In genomic region chr21:42781150-42781980, GRCh38 we compare ENCODE assay signal across 1 cellular context.
A peak's percentile ranks its signal among the peaks of the same experiment; 100 is the strongest.
TF ChIP-seq lines count a peak whose summit lies in the region.

No MANE protein-coding gene starts in this region.

TF ChIP-seq in HepG2, 621 proteins besides CTCF, POLR2A, EP300 and RAD21 (continued from another document and continues in another):
- TF ChIP-seq CSRNP1 (CRISPR knock-in tag; IDR thresholded peaks at IDR 0.05): 0 out of 2 replicates have a peak, but pooled peaks have one; percentile 44
- TF ChIP-seq ZNF138 (CRISPR knock-in tag; IDR thresholded peaks at IDR 0.05; ENCODE audit: low read depth): no peak
- 0 out of 2 replicates have a peak, but pooled peaks have one; percentile 26 for TF ChIP-seq HDAC2 (CRISPR knock-in tag; IDR thresholded peaks at IDR 0.05)
- TF ChIP-seq BRD4 (CRISPR knock-in tag; IDR thresholded peaks at IDR 0.05): no peak
- 0 out of 2 replicates have a peak, but pooled peaks have one; percentile 16 for TF ChIP-seq ZNF607 (CRISPR knock-in tag; IDR thresholded peaks at IDR 0.05; ENCODE audit: borderline replicate concordance)
- no peak for TF ChIP-seq HINFP (CRISPR knock-in tag; IDR thresholded peaks at IDR 0.05; ENCODE audit: low read depth)
- peak; percentile 43; the same call in 1 of the 2 replicates for TF ChIP-seq NFKB2 (CRISPR knock-in tag; IDR thresholded peaks at IDR 0.05; ENCODE audit: borderline replicate concordance)
- TF ChIP-seq, protein P1, sequence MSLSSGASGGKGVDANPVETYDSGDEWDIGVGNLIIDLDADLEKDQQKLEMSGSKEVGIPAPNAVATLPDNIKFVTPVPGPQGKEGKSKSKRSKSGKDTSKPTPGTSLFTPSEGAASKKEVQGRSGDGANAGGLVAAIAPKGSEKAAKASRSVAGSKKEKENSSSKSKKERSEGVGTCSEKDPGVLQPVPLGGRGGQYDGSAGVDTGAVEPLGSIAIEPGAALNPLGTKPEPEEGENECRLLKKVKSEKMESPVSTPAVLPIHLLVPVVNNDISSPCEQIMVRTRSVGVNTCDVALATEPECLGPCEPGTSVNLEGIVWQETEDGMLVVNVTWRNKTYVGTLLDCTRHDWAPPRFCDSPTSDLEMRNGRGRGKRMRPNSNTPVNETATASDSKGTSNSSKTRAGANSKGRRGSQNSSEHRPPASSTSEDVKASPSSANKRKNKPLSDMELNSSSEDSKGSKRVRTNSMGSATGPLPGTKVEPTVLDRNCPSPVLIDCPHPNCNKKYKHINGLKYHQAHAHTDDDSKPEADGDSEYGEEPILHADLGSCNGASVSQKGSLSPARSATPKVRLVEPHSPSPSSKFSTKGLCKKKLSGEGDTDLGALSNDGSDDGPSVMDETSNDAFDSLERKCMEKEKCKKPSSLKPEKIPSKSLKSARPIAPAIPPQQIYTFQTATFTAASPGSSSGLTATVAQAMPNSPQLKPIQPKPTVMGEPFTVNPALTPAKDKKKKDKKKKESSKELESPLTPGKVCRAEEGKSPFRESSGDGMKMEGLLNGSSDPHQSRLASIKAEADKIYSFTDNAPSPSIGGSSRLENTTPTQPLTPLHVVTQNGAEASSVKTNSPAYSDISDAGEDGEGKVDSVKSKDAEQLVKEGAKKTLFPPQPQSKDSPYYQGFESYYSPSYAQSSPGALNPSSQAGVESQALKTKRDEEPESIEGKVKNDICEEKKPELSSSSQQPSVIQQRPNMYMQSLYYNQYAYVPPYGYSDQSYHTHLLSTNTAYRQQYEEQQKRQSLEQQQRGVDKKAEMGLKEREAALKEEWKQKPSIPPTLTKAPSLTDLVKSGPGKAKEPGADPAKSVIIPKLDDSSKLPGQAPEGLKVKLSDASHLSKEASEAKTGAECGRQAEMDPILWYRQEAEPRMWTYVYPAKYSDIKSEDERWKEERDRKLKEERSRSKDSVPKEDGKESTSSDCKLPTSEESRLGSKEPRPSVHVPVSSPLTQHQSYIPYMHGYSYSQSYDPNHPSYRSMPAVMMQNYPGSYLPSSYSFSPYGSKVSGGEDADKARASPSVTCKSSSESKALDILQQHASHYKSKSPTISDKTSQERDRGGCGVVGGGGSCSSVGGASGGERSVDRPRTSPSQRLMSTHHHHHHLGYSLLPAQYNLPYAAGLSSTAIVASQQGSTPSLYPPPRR (CRISPR knock-in tag; IDR thresholded peaks at IDR 0.05; ENCODE audit: borderline replicate concordance): no peak
- TF ChIP-seq, protein P2, sequence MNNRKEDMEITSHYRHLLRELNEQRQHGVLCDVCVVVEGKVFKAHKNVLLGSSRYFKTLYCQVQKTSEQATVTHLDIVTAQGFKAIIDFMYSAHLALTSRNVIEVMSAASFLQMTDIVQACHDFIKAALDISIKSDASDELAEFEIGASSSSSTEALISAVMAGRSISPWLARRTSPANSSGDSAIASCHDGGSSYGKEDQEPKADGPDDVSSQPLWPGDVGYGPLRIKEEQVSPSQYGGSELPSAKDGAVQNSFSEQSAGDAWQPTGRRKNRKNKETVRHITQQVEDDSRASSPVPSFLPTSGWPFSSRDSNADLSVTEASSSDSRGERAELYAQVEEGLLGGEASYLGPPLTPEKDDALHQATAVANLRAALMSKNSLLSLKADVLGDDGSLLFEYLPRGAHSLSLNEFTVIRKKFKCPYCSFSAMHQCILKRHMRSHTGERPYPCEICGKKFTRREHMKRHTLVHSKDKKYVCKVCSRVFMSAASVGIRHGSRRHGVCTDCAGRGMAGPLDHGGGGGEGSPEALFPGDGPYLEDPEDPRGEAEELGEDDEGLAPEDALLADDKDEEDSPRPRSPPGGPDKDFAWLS (CRISPR knock-in tag; IDR thresholded peaks at IDR 0.05; ENCODE audit: borderline replicate concordance): no peak
- TF ChIP-seq KLF6 (CRISPR knock-in tag; IDR thresholded peaks at IDR 0.05): no peak
- TF ChIP-seq, protein P3, sequence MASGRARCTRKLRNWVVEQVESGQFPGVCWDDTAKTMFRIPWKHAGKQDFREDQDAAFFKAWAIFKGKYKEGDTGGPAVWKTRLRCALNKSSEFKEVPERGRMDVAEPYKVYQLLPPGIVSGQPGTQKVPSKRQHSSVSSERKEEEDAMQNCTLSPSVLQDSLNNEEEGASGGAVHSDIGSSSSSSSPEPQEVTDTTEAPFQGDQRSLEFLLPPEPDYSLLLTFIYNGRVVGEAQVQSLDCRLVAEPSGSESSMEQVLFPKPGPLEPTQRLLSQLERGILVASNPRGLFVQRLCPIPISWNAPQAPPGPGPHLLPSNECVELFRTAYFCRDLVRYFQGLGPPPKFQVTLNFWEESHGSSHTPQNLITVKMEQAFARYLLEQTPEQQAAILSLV (CRISPR knock-in tag; IDR thresholded peaks at IDR 0.05; ENCODE audit: borderline replicate concordance): peak; percentile 45; the same call in 1 of the 2 replicates
- TF ChIP-seq, protein P4, sequence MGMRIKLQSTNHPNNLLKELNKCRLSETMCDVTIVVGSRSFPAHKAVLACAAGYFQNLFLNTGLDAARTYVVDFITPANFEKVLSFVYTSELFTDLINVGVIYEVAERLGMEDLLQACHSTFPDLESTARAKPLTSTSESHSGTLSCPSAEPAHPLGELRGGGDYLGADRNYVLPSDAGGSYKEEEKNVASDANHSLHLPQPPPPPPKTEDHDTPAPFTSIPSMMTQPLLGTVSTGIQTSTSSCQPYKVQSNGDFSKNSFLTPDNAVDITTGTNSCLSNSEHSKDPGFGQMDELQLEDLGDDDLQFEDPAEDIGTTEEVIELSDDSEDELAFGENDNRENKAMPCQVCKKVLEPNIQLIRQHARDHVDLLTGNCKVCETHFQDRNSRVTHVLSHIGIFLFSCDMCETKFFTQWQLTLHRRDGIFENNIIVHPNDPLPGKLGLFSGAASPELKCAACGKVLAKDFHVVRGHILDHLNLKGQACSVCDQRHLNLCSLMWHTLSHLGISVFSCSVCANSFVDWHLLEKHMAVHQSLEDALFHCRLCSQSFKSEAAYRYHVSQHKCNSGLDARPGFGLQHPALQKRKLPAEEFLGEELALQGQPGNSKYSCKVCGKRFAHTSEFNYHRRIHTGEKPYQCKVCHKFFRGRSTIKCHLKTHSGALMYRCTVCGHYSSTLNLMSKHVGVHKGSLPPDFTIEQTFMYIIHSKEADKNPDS (CRISPR knock-in tag; IDR thresholded peaks at IDR 0.05): no peak
- TF ChIP-seq NCOA2 (CRISPR knock-in tag; IDR thresholded peaks at IDR 0.05): no peak
- TF ChIP-seq PRDM10 (CRISPR knock-in tag; IDR thresholded peaks at IDR 0.05; ENCODE audit: low read depth): no peak
- TF ChIP-seq ETV6 (CRISPR knock-in tag; conservative IDR thresholded peaks at IDR 0.05): no peak
- no peak for TF ChIP-seq NFIB (CRISPR knock-in tag; IDR thresholded peaks at IDR 0.05; ENCODE audit: borderline replicate concordance)
- TF ChIP-seq XBP1 (CRISPR knock-in tag; IDR thresholded peaks at IDR 0.05): no peak
- no peak for TF ChIP-seq TCF7 (IDR thresholded peaks at IDR 0.05; ENCODE audit: low read depth)
- no peak for TF ChIP-seq ZNF556 (CRISPR knock-in tag; IDR thresholded peaks at IDR 0.05; ENCODE audit: borderline replicate concordance)
- TF ChIP-seq ZBTB44 (CRISPR knock-in tag; IDR thresholded peaks at IDR 0.05): no peak
- TF ChIP-seq JUND (CRISPR knock-in tag; IDR thresholded peaks at IDR 0.05): no peak
- no peak for TF ChIP-seq SP1 (IDR thresholded peaks at IDR 0.05)
- TF ChIP-seq SP1 (CRISPR knock-in tag; IDR thresholded peaks at IDR 0.05): no peak
- no peak for TF ChIP-seq ZNF878 (CRISPR knock-in tag; IDR thresholded peaks at IDR 0.05)
- no peak for TF ChIP-seq NR2C2 (CRISPR knock-in tag; IDR thresholded peaks at IDR 0.05; ENCODE audit: borderline replicate concordance)
- no peak for TF ChIP-seq ARID3A (IDR thresholded peaks at IDR 0.05; ENCODE audit: low read depth, low read length)
- TF ChIP-seq ZNF143 (CRISPR knock-in tag; IDR thresholded peaks at IDR 0.05): no peak; the same call in 1 of the 2 replicates
- no peak for TF ChIP-seq SSRP1 (CRISPR knock-in tag; IDR thresholded peaks at IDR 0.05)
- TF ChIP-seq ZNF101 (CRISPR knock-in tag; IDR thresholded peaks at IDR 0.05; ENCODE audit: borderline replicate concordance, low read depth): no peak
- no peak for TF ChIP-seq KLF16 (CRISPR knock-in tag; IDR thresholded peaks at IDR 0.05)
- TF ChIP-seq SOX5 (CRISPR knock-in tag; IDR thresholded peaks at IDR 0.05; ENCODE audit: borderline replicate concordance): no peak; the same call in 1 of the 2 replicates
- TF ChIP-seq ZNF234 (CRISPR knock-in tag; conservative IDR thresholded peaks at IDR 0.05): no peak
- TF ChIP-seq, protein P5, sequence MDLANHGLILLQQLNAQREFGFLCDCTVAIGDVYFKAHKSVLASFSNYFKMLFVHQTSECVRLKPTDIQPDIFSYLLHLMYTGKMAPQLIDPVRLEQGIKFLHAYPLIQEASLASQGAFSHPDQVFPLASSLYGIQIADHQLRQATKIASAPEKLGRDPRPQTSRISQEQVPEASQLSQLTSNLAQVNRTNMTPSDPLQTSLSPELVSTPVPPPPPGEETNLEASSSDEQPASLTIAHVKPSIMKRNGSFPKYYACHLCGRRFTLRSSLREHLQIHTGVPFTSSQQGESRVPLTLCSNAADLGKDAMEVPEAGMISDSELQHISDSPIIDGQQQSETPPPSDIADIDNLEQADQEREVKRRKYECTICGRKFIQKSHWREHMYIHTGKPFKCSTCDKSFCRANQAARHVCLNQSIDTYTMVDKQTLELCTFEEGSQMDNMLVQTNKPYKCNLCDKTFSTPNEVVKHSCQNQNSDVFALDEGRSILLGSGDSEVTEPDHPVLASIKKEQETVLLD (CRISPR knock-in tag; IDR thresholded peaks at IDR 0.05; ENCODE audit: low read depth): no peak
- TF ChIP-seq SATB2 (CRISPR knock-in tag; IDR thresholded peaks at IDR 0.05): no peak
- no peak for TF ChIP-seq HNF4G (IDR thresholded peaks at IDR 0.05; ENCODE audit: borderline replicate concordance, low read depth, low read length)
- TF ChIP-seq HNF4G (CRISPR knock-in tag; IDR thresholded peaks at IDR 0.05; ENCODE audit: borderline replicate concordance, low read depth): no peak
- no peak for TF ChIP-seq LCORL (IDR thresholded peaks at IDR 0.05)
- 0 out of 2 replicates have a peak, but pooled peaks have one; percentile 15 for TF ChIP-seq LCORL (CRISPR knock-in tag; IDR thresholded peaks at IDR 0.05)
